10 cellular contexts compared by ENCODE assay signal in genomic region chr18:48932462-48932818, GRCh38. TPM values are rescaled to one million over a fixed set of nuclear protein-coding genes. Genes with fewer than 3 reads are reported as not detected.
DNase-seq lines count a peak whose midpoint lies in the region; ATAC-seq and TF ChIP-seq lines count a peak whose summit lies in the region.
"Had no signal": no experiment of that assay in that cellular context is flagged by ENCODE, and none has a peak within 500 bp of the region (broad histone marks: within the 10 kb centered on the region; RNA-seq: fewer than 3 reads in every experiment).

No MANE protein-coding gene starts in this region.

- H3K4me2 ChIP-seq in OCI-LY3 (ENCODE audit: low read length): peak overlapping the region; percentile 88
- H3K4me2 ChIP-seq: PC-9 had no signal

- intact Hi-C loops in Calu3 (cut with micrococcal nuclease; ENCODE audit: unreplicated experiment): no loop called here
- intact Hi-C loops in prostate gland (cut with DNase I): loop anchor here (5.0 kb wide), 1 partner anchor 150 kb away; no protein-coding TSS in a partner anchor

- H3K27ac Mint-ChIP-seq in Calu3 (ENCODE audit: unreplicated experiment): peak overlapping the region; percentile 60

- H3K4me1 Mint-ChIP-seq in Calu3 (ENCODE audit: low read depth, unreplicated experiment): peaks cover 98% of the 10 kb centered on the region

- H3K36me3 ChIP-seq in OCI-LY3 (replicated peaks; ENCODE audit: low read depth, low read length) (no peaks in the 10 kb centered on the region), duodenal mucosa (ENCODE audit: control insufficient read depth in 1 of 2, insufficient read depth in 2 of 2, low read length in 2 of 2) (peaks cover 1 to 4% of the 10 kb centered on the region in 2 donors), prostate gland (no peaks in the 10 kb centered on the region)

- peak overlapping the region; percentile 31 for H3K4me3 Mint-ChIP-seq in Calu3 (ENCODE audit: low read depth, unreplicated experiment)

- H3K27ac ChIP-seq in OCI-LY3 (ENCODE audit: low read length) (peak overlapping the region; percentile 87), duodenal mucosa (ENCODE audit: low read depth, low read length) (no peak overlapping the region), prostate gland (peak overlapping the region; percentile 53 to 77)
- H3K27ac ChIP-seq: PC-9 had no signal

- TF ChIP-seq POLR2A in prostate gland (IDR thresholded peaks at IDR 0.05): no peak

- TF ChIP-seq CTCF in Calu3 (IDR thresholded peaks at IDR 0.05; ENCODE audit: unreplicated experiment): no peak
- TF ChIP-seq CTCF in OCI-LY3 (IDR thresholded peaks at IDR 0.05; ENCODE audit: low read depth, low read length): no peak
- TF ChIP-seq CTCF in prostate gland (IDR thresholded peaks at IDR 0.05): no peak

- H3K79me2 ChIP-seq in OCI-LY3 (ENCODE audit: low read length): peaks cover 64% of the 10 kb centered on the region

- H3K36me3 Mint-ChIP-seq in Calu3 (ENCODE audit: insufficient read depth, unreplicated experiment): peaks cover 53% of the 10 kb centered on the region

- CTCF ChIA-PET in Calu3 (lab: Charles Lee): no interaction called here

- H4K20me1 ChIP-seq in OCI-LY3 (ENCODE audit: insufficient read depth, low read length): no peaks in the 10 kb centered on the region

- H3K27me3 ChIP-seq in OCI-LY3 (ENCODE audit: low read depth, low read length) (no peaks in the 10 kb centered on the region), duodenal mucosa (ENCODE audit: control insufficient read depth in 1 of 2, insufficient read depth in 2 of 2, low read length in 2 of 2) (no peaks in the 10 kb centered on the region), prostate gland (replicated peaks; ENCODE audit: insufficient read depth) (no peaks in the 10 kb centered on the region)

- H3K4me1 ChIP-seq in OCI-LY3 (ENCODE audit: low read length) (peaks cover 82% of the 10 kb centered on the region), duodenal mucosa (ENCODE audit: control insufficient read depth in 1 of 2, insufficient read depth in 2 of 2, low read length in 2 of 2) (peaks cover 91 to 93% of the 10 kb centered on the region in 2 donors), prostate gland (replicated peaks) (peaks cover 37% of the 10 kb centered on the region)

- ATAC-seq in GM18867 (IDR thresholded peaks at IDR 0.05; ENCODE audit: unreplicated experiment): no peak

- H3K9ac ChIP-seq in OCI-LY3 (ENCODE audit: low read length) (peak overlapping the region; percentile 60), duodenal mucosa (ENCODE audit: low read depth in 1 of 2, low read length in 2 of 2) (peak overlapping the region; percentile 5 to 17)

- no peaks in the 10 kb centered on the region for H3K9me3 Mint-ChIP-seq in Calu3 (ENCODE audit: low read depth, unreplicated experiment)

- H2AFZ ChIP-seq in OCI-LY3 (ENCODE audit: low read depth, low read length): peak overlapping the region; percentile 32
- H2AFZ ChIP-seq: PC-9 had no signal

- BruUV-seq in Calu3 (replicated peaks; lab: Mats Ljungman, UMichigan): no TSS peak

- WGBS in prostate gland: 30% methylated on average over 7 of the region's 7 CpGs

- H3K27me3 Mint-ChIP-seq in Calu3 (ENCODE audit: unreplicated experiment): no peaks in the 10 kb centered on the region

- no peak for DNase-seq in Calu3
- DNase-seq in prostate gland (ENCODE audit: low spot score): no peak
- no peak for DNase-seq in GDM1 (lab: John Stamatoyannopoulos, UW)
- DNase-seq in NCI-H2081 (lab: John Stamatoyannopoulos, UW): no peak
- no peak for DNase-seq in stimulated activated CD4-positive, alpha-beta T cell treated with anti-CD3 and anti-CD28 coated beads, Interleukin-2, amount 100 ng/mL, for 48 hours
- DNase-seq: PC-9 had no signal

- H3K4me3 ChIP-seq in OCI-LY3 (ENCODE audit: low read length) (peak overlapping the region; percentile 70), duodenal mucosa (ENCODE audit: low read depth in 1 of 2, low read length in 2 of 2) (peak overlapping the region; percentile 13 to 18), prostate gland (no peak overlapping the region)
- H3K4me3 ChIP-seq: lung, PC-9 had no signal

- H3K9me3 ChIP-seq in OCI-LY3 (ENCODE audit: insufficient read depth, low read length) (no peaks in the 10 kb centered on the region), duodenal mucosa (ENCODE audit: control insufficient read depth in 1 of 2, low read length in 2 of 2) (no peaks in the 10 kb centered on the region), prostate gland (no peaks in the 10 kb centered on the region)

RNA-seq across cellular contexts. Expression of gene SMAD7, which starts 18.3 kb away (rescaled TPM):
- total RNA-seq in Calu3 (2022) (11.2 and 13.7 TPM in 2 replicates), prostate gland (10 to 100 TPM; 29.3 to 31.0 TPM)

Comparison
In these comparisons a context has a peak if more than half of its experiments do, and no peak if none do; other contexts are left out.
1. H3K4me3 ChIP-seq: peak in OCI-LY3 (single experiment) and duodenal mucosa (2 of 2); none in prostate gland (0 of 2).